10 cellular contexts compared by ENCODE assay signal in the genomic region with DNA sequence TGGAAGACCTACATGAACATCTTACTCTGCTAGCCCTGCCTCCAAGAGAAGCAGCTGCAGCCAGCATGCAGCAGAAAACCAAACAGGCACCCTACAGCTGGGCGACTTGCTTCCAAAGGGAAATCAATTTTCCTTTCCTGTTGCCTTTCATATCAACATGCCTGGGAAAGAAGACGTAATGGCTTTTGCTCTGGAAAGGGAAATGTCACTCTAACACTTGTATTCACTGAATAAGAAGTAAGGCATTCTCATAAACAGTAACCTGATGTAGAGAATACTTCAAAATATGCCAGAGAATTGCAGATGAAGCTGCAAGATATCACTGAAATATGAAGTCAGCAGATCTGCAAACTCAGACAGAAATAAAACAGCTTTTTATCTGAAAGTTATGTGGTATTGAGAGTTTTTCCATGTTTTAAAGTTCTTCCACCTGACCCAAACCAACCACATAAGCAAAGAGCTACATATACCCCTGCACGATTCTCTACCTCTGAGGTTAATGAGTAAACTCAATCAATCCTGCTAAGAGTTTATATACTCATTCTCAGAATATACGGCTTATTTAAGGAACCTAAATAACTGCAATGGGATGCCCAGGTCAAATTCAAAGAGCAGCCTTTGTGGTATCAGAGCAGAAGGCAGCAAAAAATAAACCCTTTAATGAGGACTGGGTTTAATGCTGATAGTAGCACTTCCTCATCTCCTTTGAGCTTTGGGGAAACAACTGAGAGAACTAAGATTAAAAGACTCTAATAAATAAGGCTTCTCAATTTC.
DNase-seq lines count a peak whose midpoint lies in the region; ATAC-seq, FAIRE-seq and TF ChIP-seq lines count a peak whose summit lies in the region.
"Had no signal": no experiment of that assay in that cellular context is flagged by ENCODE, and none has a peak within 500 bp of the region (broad histone marks: within the 10 kb centered on the region; RNA-seq: fewer than 3 reads in every experiment).

No MANE protein-coding gene starts in this region.

- TF ChIP-seq CTCF in BE2C (IDR thresholded peaks at IDR 0.05; ENCODE audit: low read depth, low read length): no peak
- no peak for TF ChIP-seq CTCF in WTC11 (IDR thresholded peaks at IDR 0.05)

- H3K27me3 Mint-ChIP-seq in WTC11 (ENCODE audit: low read depth) (no peaks in the 10 kb centered on the region), memory B cell (no peaks in the 10 kb centered on the region)

- no peak for FAIRE-seq in small intestine (lab: Jason Lieb, UNC)

- peak; percentile 37 for ATAC-seq in HG02759 (IDR thresholded peaks at IDR 0.05; ENCODE audit: unreplicated experiment)
- ATAC-seq in WTC11: no peak
- ATAC-seq in memory B cell (ENCODE audit: low read depth): peak; percentile 60

- H3K36me3 ChIP-seq in BE2C (no peaks in the 10 kb centered on the region), small intestine (ENCODE audit: control insufficient read depth in 2 of 2, insufficient read depth in 2 of 2, low read length in 2 of 2) (no peaks in the 10 kb centered on the region)

- WGBS in small intestine, 3 donors: 18 to 40% (median 29%) methylated on average over 4 of the region's 4 CpGs

- POLR2A ChIA-PET in WTC11 (lab: Charles Lee): interaction anchor here (0.5 kb wide), 1 partner anchor 58 kb away, joined by 3 read pairs; no protein-coding TSS in a partner anchor

- no peaks in the 10 kb centered on the region for H3K27me3 ChIP-seq in BE2C
- H3K27me3 ChIP-seq in small intestine (ENCODE audit: control insufficient read depth in 2 of 2, insufficient read depth in 2 of 2, low read length in 2 of 2): no peaks in the 10 kb centered on the region

- H3K9me3 ChIP-seq in BE2C: no peaks in the 10 kb centered on the region
- no peaks in the 10 kb centered on the region for H3K9me3 ChIP-seq in small intestine (ENCODE audit: control insufficient read depth, low read depth)

- no peak overlapping the region for H3K27ac ChIP-seq in small intestine (ENCODE audit: low read depth in 1 of 2, low read length in 1 of 2)

- DNase-seq in BE2C (peak; percentile 16), WTC11 (ENCODE audit: low spot score) (no peak), memory B cell (ENCODE audit: low spot score in 2 of 2) (peak in 1 of 2 donors; percentile 11), NCI-H1436 (lab: John Stamatoyannopoulos, UW) (no peak), small intestine (no peak), C1 segment of cervical spinal cord (lab: John Stamatoyannopoulos, UW) (no peak), ecto neural progenitor cell (ENCODE audit: low spot score) (no peak)
- DNase-seq: cerebellar nuclear complex, T1000 had no signal

- H3K36me3 Mint-ChIP-seq in WTC11: no peaks in the 10 kb centered on the region
- H3K36me3 Mint-ChIP-seq in memory B cell: no peaks in the 10 kb centered on the region

- H3K9me3 Mint-ChIP-seq in WTC11 (no peaks in the 10 kb centered on the region), memory B cell (no peaks in the 10 kb centered on the region)

- H3K27ac Mint-ChIP-seq in WTC11: 0 out of 2 replicates have a peak overlapping the region, but pooled peaks have one; percentile 11
- peak overlapping the region; percentile 60 for H3K27ac Mint-ChIP-seq in memory B cell

- H3K4me1 Mint-ChIP-seq in WTC11 (peaks cover 37% of the 10 kb centered on the region), memory B cell (peaks cover 31% of the 10 kb centered on the region)

- H3K4me3 ChIP-seq in BE2C (ENCODE audit: low read depth, low read length) (no peak overlapping the region), small intestine (ENCODE audit: low read depth in 1 of 2, low read length in 2 of 2) (no peak overlapping the region)

- H3K4me1 ChIP-seq in BE2C (peaks cover 30% of the 10 kb centered on the region), small intestine (ENCODE audit: control insufficient read depth in 2 of 2, insufficient read depth in 1 of 2, low read depth in 1 of 2, low read length in 1 of 2) (peaks cover 10 to 48% of the 10 kb centered on the region in 2 donors)

- CTCF ChIA-PET in WTC11 (lab: Charles Lee): interaction anchor here (0.8 to 1.9 kb wide), 4 partner anchors 58 to 182 kb away, joined by 3 to 7 read pairs (median 6); no protein-coding TSS in a partner anchor

- no peak overlapping the region for H3K4me3 Mint-ChIP-seq in WTC11
- peak overlapping the region; percentile 54 for H3K4me3 Mint-ChIP-seq in memory B cell

TF ChIP-seq in WTC11, 78 proteins besides CTCF, POLR2A, EP300 and RAD21 (continues in another document):
- no peak for TF ChIP-seq RORB (CRISPR knock-in tag; IDR thresholded peaks at IDR 0.05)
- no peak for TF ChIP-seq ARID4B (CRISPR knock-in tag; IDR thresholded peaks at IDR 0.05; ENCODE audit: borderline replicate concordance)
- no peak for TF ChIP-seq ZNF532 (CRISPR knock-in tag; IDR thresholded peaks at IDR 0.05; ENCODE audit: borderline replicate concordance)
- TF ChIP-seq ESRRA (CRISPR knock-in tag; IDR thresholded peaks at IDR 0.05; ENCODE audit: borderline replicate concordance): no peak
- TF ChIP-seq FOXK1 (CRISPR knock-in tag; IDR thresholded peaks at IDR 0.05): no peak
- TF ChIP-seq SOX15 (CRISPR knock-in tag; IDR thresholded peaks at IDR 0.05): no peak
- TF ChIP-seq ZNF512 (CRISPR knock-in tag; IDR thresholded peaks at IDR 0.05; ENCODE audit: borderline replicate concordance): no peak
